ENCODE assay signal across 22 cellular contexts in the genomic region with DNA sequence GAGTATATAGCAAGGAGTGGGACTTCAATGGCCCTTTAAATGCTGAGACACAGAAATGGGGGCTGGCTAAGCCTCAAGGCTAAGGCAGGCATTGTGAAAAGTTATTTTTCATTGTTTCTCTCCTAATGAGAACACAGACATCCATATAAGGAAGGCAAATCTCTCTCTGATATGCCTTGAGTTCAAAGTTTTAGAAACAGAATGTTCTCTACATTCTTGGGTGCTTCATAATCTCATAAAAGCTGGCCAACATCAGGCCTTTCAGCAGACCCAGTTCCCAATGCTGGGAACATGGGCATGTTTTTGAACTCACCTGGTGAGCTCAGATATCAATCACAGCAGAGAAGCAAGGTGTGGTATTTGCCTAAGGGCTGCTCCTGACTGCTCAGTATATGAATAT. TPM values are rescaled to one million over a fixed set of nuclear protein-coding genes. Genes with fewer than 3 reads are reported as not detected.
A peak's percentile ranks its signal among the peaks of the same experiment; 100 is the strongest.
DNase-seq lines count a peak whose midpoint lies in the region; ATAC-seq, FAIRE-seq and TF ChIP-seq lines count a peak whose summit lies in the region.
"Had no signal": no experiment of that assay in that cellular context is flagged by ENCODE, and none has a peak within 500 bp of the region (broad histone marks: within the 10 kb centered on the region; RNA-seq: fewer than 3 reads in every experiment).

No MANE protein-coding gene starts in this region.

- H3K9me3 Mint-ChIP-seq in activated CD4-positive, alpha-beta T cell treated with anti-CD3 and anti-CD28 coated beads for 36 hours (ENCODE audit: low read depth), result no peaks in the 10 kb centered on the region
- H3K9me3 Mint-ChIP-seq: activated CD4-positive, alpha-beta memory T cell treated with anti-CD3 and anti-CD28 coated beads for 36 hours; activated naive CD8-positive, alpha-beta T cell treated with anti-CD3 and anti-CD28 coated beads, Interleukin-2, amount 10 ng/mL, durations not matched to agents 7 days and 5 days; IgD-negative memory B cell; mesothelial cell of epicardium; neural progenitor cell had no signal

- BruUV-seq in HepG2 (replicated peaks; lab: Mats Ljungman, UMichigan), result no TSS peak

- no peak for DNase-seq in HepG2 (ENCODE audit: low spot score)
- DNase-seq in fibroblast of lung (ENCODE audit: low read depth in 2 of 2), result peak; percentile 20 to 41
- DNase-seq in skeletal muscle cell (ENCODE audit: low read depth), result peak; percentile 16
- DNase-seq in aorta, result no peak
- DNase-seq in NCI-H748 treated with DMSO at 0.1 percent for 48 hours (lab: John Stamatoyannopoulos, UW), result no peak
- DNase-seq in activated CD4-positive, alpha-beta T cell treated with anti-CD3 and anti-CD28 coated beads for 36 hours, result no peak
- DNase-seq: activated CD4-positive, alpha-beta memory T cell treated with anti-CD3 and anti-CD28 coated beads for 36 hours; activated naive CD8-positive, alpha-beta T cell treated with anti-CD3 and anti-CD28 coated beads, Interleukin-2, amount 10 ng/mL, durations not matched to agents 7 days and 5 days; activated T-cell treated with anti-CD3 and anti-CD28 coated beads, Interleukin-2, amount 50 U/mL, for 48 hours; heart left ventricle; islet precursor cell; stimulated activated CD4-positive, alpha-beta T cell treated with anti-CD3 and anti-CD28 coated beads, Interleukin-2, amount 100 ng/mL, for 48 hours; thyroid gland had no signal

- POLR2A ChIA-PET in HepG2 (lab: Yijun Ruan, JAX), result no interaction called here
- POLR2A ChIA-PET in activated CD4-positive, alpha-beta T cell treated with anti-CD3 and anti-CD28 coated beads for 36 hours (lab: Charles Lee), result no interaction called here

- no peak for FAIRE-seq in HepG2 (lab: Jason Lieb, UNC)

- no peak for TF ChIP-seq CTCF in liver (IDR thresholded peaks at IDR 0.05; ENCODE audit: low read depth, low read length, missing input control)
- no peak for TF ChIP-seq CTCF in HepG2 (CRISPR knock-in tag; IDR thresholded peaks at IDR 0.05)
- no peak for TF ChIP-seq CTCF in fibroblast of lung (conservative IDR thresholded peaks at IDR 0.05 in 1 of 2, IDR thresholded peaks at IDR 0.05 in 1 of 2; ENCODE audit: low read depth in 1 of 2, low read length in 2 of 2)

- H3K36me3 ChIP-seq in liver (ENCODE audit: control insufficient read depth in 4 of 4, insufficient read depth in 3 of 4, low read depth in 1 of 4, low read length in 3 of 4), result no peaks in the 10 kb centered on the region
- H3K36me3 ChIP-seq in HepG2 (replicated peaks in 1 of 2; ENCODE audit: control insufficient read depth in 1 of 2, insufficient read depth in 2 of 2, low read length in 2 of 2), result no peaks in the 10 kb centered on the region
- no peaks in the 10 kb centered on the region for H3K36me3 ChIP-seq in fibroblast of lung (ENCODE audit: control insufficient read depth, insufficient read depth, low read length)
- no peaks in the 10 kb centered on the region for H3K36me3 ChIP-seq in aorta (ENCODE audit: control insufficient read depth in 1 of 2, insufficient read depth in 2 of 2, low read length in 1 of 2)
- H3K36me3 ChIP-seq: heart left ventricle, neural progenitor cell, right atrium auricular region, thyroid gland had no signal

- H3K27me3 ChIP-seq in liver (ENCODE audit: control insufficient read depth in 4 of 4, insufficient read depth in 4 of 4, low read length in 3 of 4), result no peaks in the 10 kb centered on the region
- no peaks in the 10 kb centered on the region for H3K27me3 ChIP-seq in HepG2 (ENCODE audit: control insufficient read depth in 1 of 2, insufficient read depth in 2 of 2, low read length in 2 of 2)
- H3K27me3 ChIP-seq in fibroblast of lung (ENCODE audit: control insufficient read depth, insufficient read depth, low read length), result no peaks in the 10 kb centered on the region
- H3K27me3 ChIP-seq in aorta (ENCODE audit: control insufficient read depth in 1 of 2, insufficient read depth in 2 of 2, low read length in 1 of 2), result no peaks in the 10 kb centered on the region
- H3K27me3 ChIP-seq: right atrium auricular region, thyroid gland had no signal

- H3K9ac ChIP-seq in liver (ENCODE audit: low read depth in 1 of 2, low read length in 2 of 2), result no peak overlapping the region
- H3K9ac ChIP-seq in HepG2 (ENCODE audit: insufficient read depth, low read depth, low read length), result no peak overlapping the region
- H3K9ac ChIP-seq in fibroblast of lung (ENCODE audit: insufficient read depth, low read length), result no peak overlapping the region
- H3K9ac ChIP-seq: neural progenitor cell had no signal

- H3K79me2 ChIP-seq in HepG2 (ENCODE audit: insufficient read depth, low read length) (no peaks in the 10 kb centered on the region), fibroblast of lung (ENCODE audit: control insufficient read depth, insufficient read depth, low read length) (no peaks in the 10 kb centered on the region)

- CTCF ChIA-PET in HepG2 (lab: Yijun Ruan, JAX; ENCODE audit: low intra/inter-chr PET ratio, low total read pairs), result no interaction called here
- CTCF ChIA-PET in activated CD4-positive, alpha-beta T cell treated with anti-CD3 and anti-CD28 coated beads for 36 hours (lab: Charles Lee), result interaction anchor here (0.6 kb wide), 1 partner anchor 33 kb away, joined by 3 read pairs; no protein-coding TSS in a partner anchor

- TF ChIP-seq EP300 in HepG2 (IDR thresholded peaks at IDR 0.05; ENCODE audit: low read depth in 2 of 2, low read length in 2 of 2), result no peak
- no peak for TF ChIP-seq EP300 in HepG2 (CRISPR knock-in tag; IDR thresholded peaks at IDR 0.05; ENCODE audit: borderline replicate concordance)

- no peak overlapping the region for H3K4me3 Mint-ChIP-seq in activated CD4-positive, alpha-beta T cell treated with anti-CD3 and anti-CD28 coated beads for 36 hours
- H3K4me3 Mint-ChIP-seq: activated CD4-positive, alpha-beta memory T cell treated with anti-CD3 and anti-CD28 coated beads for 36 hours; activated naive CD8-positive, alpha-beta T cell treated with anti-CD3 and anti-CD28 coated beads, Interleukin-2, amount 10 ng/mL, durations not matched to agents 7 days and 5 days; IgD-negative memory B cell; mesothelial cell of epicardium; neural progenitor cell had no signal

- H3K4me3 ChIP-seq in liver (ENCODE audit: low read depth in 1 of 3, low read length in 3 of 3) (no peak overlapping the region), HepG2 (replicated peaks in 1 of 3; ENCODE audit: insufficient read depth in 1 of 3, low read depth in 2 of 3, low read length in 3 of 3) (no peak overlapping the region), fibroblast of lung (replicated peaks in 1 of 4; ENCODE audit: control extremely low read depth in 1 of 4, insufficient read depth in 1 of 4, low read depth in 3 of 4, low read length in 4 of 4) (no peak overlapping the region), skeletal muscle cell (ENCODE audit: low read depth, low read length) (no peak overlapping the region), aorta (ENCODE audit: low read length in 2 of 2) (no peak overlapping the region)
- H3K4me3 ChIP-seq: heart left ventricle, neural progenitor cell, right atrium auricular region, thyroid gland had no signal

- no peak overlapping the region for H2AFZ ChIP-seq in HepG2 (ENCODE audit: low read length)
- H2AFZ ChIP-seq in fibroblast of lung (ENCODE audit: low read length), result no peak overlapping the region
- H2AFZ ChIP-seq: neural progenitor cell had no signal

- no peaks in the 10 kb centered on the region for H3K4me1 Mint-ChIP-seq in activated CD4-positive, alpha-beta T cell treated with anti-CD3 and anti-CD28 coated beads for 36 hours

- H3K9me3 ChIP-seq in liver (ENCODE audit: control insufficient read depth in 4 of 4, low read length in 3 of 4) (no peaks in the 10 kb centered on the region), HepG2 (ENCODE audit: low read length) (no peaks in the 10 kb centered on the region), fibroblast of lung (ENCODE audit: control insufficient read depth, insufficient read depth, low read depth, low read length) (no peaks in the 10 kb centered on the region), aorta (ENCODE audit: control insufficient read depth, low read length) (no peaks in the 10 kb centered on the region)
- H3K9me3 ChIP-seq: heart left ventricle, right atrium auricular region, thyroid gland had no signal

- H4K20me1 ChIP-seq in HepG2 (ENCODE audit: insufficient read depth, low read length), result no peaks in the 10 kb centered on the region
- no peaks in the 10 kb centered on the region for H4K20me1 ChIP-seq in fibroblast of lung (ENCODE audit: control insufficient read depth, extremely low read depth, insufficient read depth, low read length)

- no peak for TF ChIP-seq POLR2A in HepG2 (IDR thresholded peaks at IDR 0.05; ENCODE audit: insufficient read depth in 1 of 2, low read depth in 2 of 2, low read length in 2 of 2)

- H3K4me2 ChIP-seq in HepG2 (ENCODE audit: low read depth, low read length) (no peak overlapping the region), fibroblast of lung (ENCODE audit: extremely low read depth, insufficient read depth, low read length) (no peak overlapping the region)
- H3K4me2 ChIP-seq: neural progenitor cell had no signal

- in situ Hi-C loops in HepG2 (cut with HindIII; ENCODE audit: extremely low pct_ligation_motif_present, low pct_unique_long_range_greater_than_20kb), result loop anchor here (25.0 kb wide), 2 partner anchors 274 to 574 kb away; partner anchors contain the start of gene ZCCHC18

- H3K27ac Mint-ChIP-seq in activated CD4-positive, alpha-beta T cell treated with anti-CD3 and anti-CD28 coated beads for 36 hours, result no peak overlapping the region
- H3K27ac Mint-ChIP-seq: activated CD4-positive, alpha-beta memory T cell treated with anti-CD3 and anti-CD28 coated beads for 36 hours; activated naive CD8-positive, alpha-beta T cell treated with anti-CD3 and anti-CD28 coated beads, Interleukin-2, amount 10 ng/mL, durations not matched to agents 7 days and 5 days; IgD-negative memory B cell; mesothelial cell of epicardium; neural progenitor cell had no signal

- no peak for TF ChIP-seq RAD21 in liver (IDR thresholded peaks at IDR 0.05)
- TF ChIP-seq RAD21 in HepG2 (CRISPR knock-in tag; IDR thresholded peaks at IDR 0.05), result no peak

- H3K4me1 ChIP-seq in liver (ENCODE audit: control insufficient read depth in 4 of 4, insufficient read depth in 4 of 4, low read length in 3 of 4) (peaks cover 0 to 3% (median 1%) of the 10 kb centered on the region in 4 donors), HepG2 (ENCODE audit: insufficient read depth, low read length) (no peaks in the 10 kb centered on the region), fibroblast of lung (ENCODE audit: control insufficient read depth, extremely low read depth, insufficient read depth, low read length) (no peaks in the 10 kb centered on the region), aorta (ENCODE audit: control insufficient read depth in 1 of 2, insufficient read depth in 2 of 2, low read length in 2 of 2) (peaks cover 0 to 3% of the 10 kb centered on the region in 2 donors)
- H3K4me1 ChIP-seq: neural progenitor cell, right atrium auricular region, thyroid gland had no signal

- intact Hi-C loops in HepG2 (cut with micrococcal nuclease; ENCODE audit: unreplicated experiment), result no loop called here
- intact Hi-C loops in aorta (cut with DNase I), result loop anchor here (10.0 kb wide), 1 partner anchor 96 kb away; no protein-coding TSS in a partner anchor
- intact Hi-C loops in activated CD4-positive, alpha-beta T cell treated with anti-CD3 and anti-CD28 coated beads for 36 hours (cut with DNase I, micrococcal nuclease), result no loop called here

- H3K27ac ChIP-seq in liver (ENCODE audit: low read depth in 1 of 2, low read length in 2 of 2) (no peak overlapping the region), HepG2 (ENCODE audit: extremely low read length, insufficient read depth, low read length) (no peak overlapping the region), fibroblast of lung (ENCODE audit: insufficient read depth, low read length) (no peak overlapping the region), aorta (ENCODE audit: low read depth in 1 of 2, low read length in 2 of 2) (peak overlapping the region; percentile 90 to 100)
- H3K27ac ChIP-seq: C4-2B, neural progenitor cell, thyroid gland had no signal

- ATAC-seq in HepG2 (no peak), aorta (ENCODE audit: low FRiP score) (no peak), GM21381 (IDR thresholded peaks at IDR 0.05; ENCODE audit: unreplicated experiment) (no peak)
- no peak for ATAC-seq in activated CD4-positive, alpha-beta T cell treated with anti-CD3 and anti-CD28 coated beads for 36 hours
- ATAC-seq: heart left ventricle had no signal

- no peaks in the 10 kb centered on the region for H3K36me3 Mint-ChIP-seq in activated CD4-positive, alpha-beta T cell treated with anti-CD3 and anti-CD28 coated beads for 36 hours (ENCODE audit: low read depth)
- H3K36me3 Mint-ChIP-seq: activated CD4-positive, alpha-beta memory T cell treated with anti-CD3 and anti-CD28 coated beads for 36 hours; activated naive CD8-positive, alpha-beta T cell treated with anti-CD3 and anti-CD28 coated beads, Interleukin-2, amount 10 ng/mL, durations not matched to agents 7 days and 5 days; IgD-negative memory B cell; mesothelial cell of epicardium; neural progenitor cell had no signal

- H3K27me3 Mint-ChIP-seq in activated CD4-positive, alpha-beta T cell treated with anti-CD3 and anti-CD28 coated beads for 36 hours, result no peaks in the 10 kb centered on the region
- H3K27me3 Mint-ChIP-seq: activated CD4-positive, alpha-beta memory T cell treated with anti-CD3 and anti-CD28 coated beads for 36 hours had no signal

RNA-seq across cellular contexts. Expression of gene RAB40A, which starts 19.4 kb away (rescaled TPM):
- under 1 TPM; 0.09 to 0.33 TPM for total RNA-seq in liver
- polyA plus RNA-seq in liver, result under 1 TPM; 0.03 to 0.06 TPM
- total RNA-seq in HepG2 (2016; rRNA removed; fragmentation: Illumina TruSeq; extraction: Trizol), result not detected in 2 replicates
- total RNA-seq in HepG2 (2016; cell fraction: cytosol; rRNA removed; fragmentation: Illumina TruSeq; extraction: Trizol; ENCODE audit: low read depth), result not detected in 2 replicates
- total RNA-seq in HepG2 (2016; cell fraction: insoluble cytoplasmic fraction; rRNA removed; fragmentation: Illumina TruSeq; extraction: Trizol), result not detected in 2 replicates
- total RNA-seq in HepG2 (2016; cell fraction: membrane; rRNA removed; fragmentation: Illumina TruSeq; extraction: Trizol), result not detected in 2 replicates
- total RNA-seq in HepG2 (2016; cell fraction: nucleus; rRNA removed; fragmentation: Illumina TruSeq; extraction: Trizol), result not detected in 2 replicates
- 0.08 and 0.11 TPM in 2 replicates for polyA plus RNA-seq in HepG2 (2011; rRNA removed)
- 0.04 and 0.05 TPM in 2 replicates for polyA plus RNA-seq in HepG2 (2011; cell fraction: cytosol; rRNA removed)
- 0.40 and 0.80 TPM in 2 replicates for polyA plus RNA-seq in HepG2 (2011; cell fraction: nucleus; rRNA removed)
- polyA plus RNA-seq in HepG2 (2012), result 0.07 and 0.17 TPM in 2 replicates
- not detected in 2 replicates for polyA plus RNA-seq in HepG2 (2016; cell fraction: cytosol; fragmentation: Illumina TruSeq; extraction: Trizol; ENCODE audit: low read depth)
- polyA plus RNA-seq in HepG2 (2016; cell fraction: insoluble cytoplasmic fraction; fragmentation: Illumina TruSeq; extraction: Trizol; ENCODE audit: low read depth), result not detected in 2 replicates
- polyA plus RNA-seq in HepG2 (2016; cell fraction: membrane; fragmentation: Illumina TruSeq; extraction: Trizol; ENCODE audit: low read depth), result not detected in 2 replicates
- polyA plus RNA-seq in HepG2 (2016; cell fraction: nucleus; fragmentation: Illumina TruSeq; extraction: Trizol; ENCODE audit: insufficient read depth, low read depth), result not detected in 2 replicates
- polyA minus RNA-seq in HepG2 (2011; rRNA and poly(A)+ RNA removed; ENCODE audit: low replicate concordance), result 0.05 and 0.18 TPM in 2 replicates
- not detected in 2 replicates for polyA minus RNA-seq in HepG2 (2011; cell fraction: cytosol; rRNA and poly(A)+ RNA removed)
- polyA minus RNA-seq in HepG2 (2011; cell fraction: nucleus; rRNA and poly(A)+ RNA removed), result 0.50 and 0.77 TPM in 2 replicates
- under 0.01 and 0.17 TPM in 2 replicates for total RNA-seq in fibroblast of lung
- 0.06 and 0.07 TPM in 2 replicates for polyA plus RNA-seq in fibroblast of lung
- polyA plus RNA-seq in fibroblast of lung (2012), result 0.35 and 0.48 TPM in 2 replicates
- not detected in 2 replicates for polyA minus RNA-seq in fibroblast of lung (ENCODE audit: low replicate concordance)
- 1 to 10 TPM; 1.3 to 1.8 TPM for total RNA-seq in aorta
- 1 to 10 TPM in 1 of 2 donors, not detected in 1; 3.5 TPM for polyA plus RNA-seq in aorta
- total RNA-seq in activated CD4-positive, alpha-beta T cell treated with anti-CD3 and anti-CD28 coated beads for 36 hours, result under 1 TPM; 0.12 to 0.18 TPM
- total RNA-seq: A172, RPMI7951 had no signal
- polyA plus RNA-seq: IgD-negative memory B cell had no signal

RNA-seq across cellular contexts. Expression of gene TCEAL4, which starts 46.6 kb away (rescaled TPM):
- total RNA-seq in liver (10 to 100 TPM in 1 of 2 donors, 1 to 10 TPM in 1; 6.3 to 23.7 TPM), HepG2 (2016; rRNA removed; fragmentation: Illumina TruSeq; extraction: Trizol) (31.0 and 36.1 TPM in 2 replicates), fibroblast of lung (57.0 and 63.6 TPM in 2 replicates), aorta (100 to 1,000 TPM in 1 of 2 donors, 10 to 100 TPM in 1; 97.2 to 187 TPM)
- polyA plus RNA-seq in liver (10 to 100 TPM; 49.8 to 50.5 TPM), HepG2 (2011; rRNA removed) (12.6 and 13.3 TPM in 2 replicates), fibroblast of lung (47.3 and 75.7 TPM in 2 replicates), aorta (1,000 to 10,000 TPM; 1,036 to 1,452 TPM)
- 13.0 and 14.9 TPM in 2 replicates for total RNA-seq in HepG2 (2016; cell fraction: cytosol; rRNA removed; fragmentation: Illumina TruSeq; extraction: Trizol; ENCODE audit: low read depth)
- 31.3 and 40.7 TPM in 2 replicates for total RNA-seq in HepG2 (2016; cell fraction: insoluble cytoplasmic fraction; rRNA removed; fragmentation: Illumina TruSeq; extraction: Trizol)
- total RNA-seq in HepG2 (2016; cell fraction: membrane; rRNA removed; fragmentation: Illumina TruSeq; extraction: Trizol), result 13.2 and 13.9 TPM in 2 replicates
- total RNA-seq in HepG2 (2016; cell fraction: nucleus; rRNA removed; fragmentation: Illumina TruSeq; extraction: Trizol), result 14.6 TPM in 2 replicates
- 6.5 and 10.6 TPM in 2 replicates for polyA plus RNA-seq in HepG2 (2011; cell fraction: cytosol; rRNA removed)
- 8.1 and 10.6 TPM in 2 replicates for polyA plus RNA-seq in HepG2 (2011; cell fraction: nucleus; rRNA removed)
- 36.2 and 51.2 TPM in 2 replicates for polyA plus RNA-seq in HepG2 (2012)
- 10.2 and 12.2 TPM in 2 replicates for polyA plus RNA-seq in HepG2 (2016; cell fraction: cytosol; fragmentation: Illumina TruSeq; extraction: Trizol; ENCODE audit: low read depth)
- polyA plus RNA-seq in HepG2 (2016; cell fraction: insoluble cytoplasmic fraction; fragmentation: Illumina TruSeq; extraction: Trizol; ENCODE audit: low read depth), result 66.3 and 74.1 TPM in 2 replicates
- 12.4 and 16.1 TPM in 2 replicates for polyA plus RNA-seq in HepG2 (2016; cell fraction: membrane; fragmentation: Illumina TruSeq; extraction: Trizol; ENCODE audit: low read depth)
- polyA plus RNA-seq in HepG2 (2016; cell fraction: nucleus; fragmentation: Illumina TruSeq; extraction: Trizol; ENCODE audit: insufficient read depth, low read depth), result 43.6 and 49.8 TPM in 2 replicates
- polyA minus RNA-seq in HepG2 (2011; rRNA and poly(A)+ RNA removed; ENCODE audit: low replicate concordance), result 3.5 and 13.0 TPM in 2 replicates
- polyA minus RNA-seq in HepG2 (2011; cell fraction: cytosol; rRNA and poly(A)+ RNA removed), result 5.4 and 6.7 TPM in 2 replicates
- polyA minus RNA-seq in HepG2 (2011; cell fraction: nucleus; rRNA and poly(A)+ RNA removed), result 7.1 and 8.2 TPM in 2 replicates
- 114 and 168 TPM in 2 replicates for polyA plus RNA-seq in fibroblast of lung (2012)
- 3.1 and 4.1 TPM in 2 replicates for polyA minus RNA-seq in fibroblast of lung (ENCODE audit: low replicate concordance)
- 10 to 100 TPM; 17.1 to 18.5 TPM for total RNA-seq in activated CD4-positive, alpha-beta T cell treated with anti-CD3 and anti-CD28 coated beads for 36 hours

Comparison
In these comparisons a context has a peak if more than half of its experiments do, and no peak if none do; other contexts are left out.
1. H3K27ac ChIP-seq: peak in aorta (2 of 2); none in liver (0 of 2), HepG2 (single experiment) and fibroblast of lung (single experiment).
2. DNase-seq: peak in fibroblast of lung (2 of 2) and skeletal muscle cell (single experiment); none in HepG2 (single experiment), aorta (0 of 2), NCI-H748 treated with DMSO at 0.1 percent for 48 hours (single experiment) and activated CD4-positive, alpha-beta T cell treated with anti-CD3 and anti-CD28 coated beads for 36 hours (single experiment).
3. intact Hi-C loops: an anchor here in aorta (10.0 kb wide); none called in HepG2 and activated CD4-positive, alpha-beta T cell treated with anti-CD3 and anti-CD28 coated beads for 36 hours.